ENCODE assay signal across 8 cellular contexts in the genomic region with DNA sequence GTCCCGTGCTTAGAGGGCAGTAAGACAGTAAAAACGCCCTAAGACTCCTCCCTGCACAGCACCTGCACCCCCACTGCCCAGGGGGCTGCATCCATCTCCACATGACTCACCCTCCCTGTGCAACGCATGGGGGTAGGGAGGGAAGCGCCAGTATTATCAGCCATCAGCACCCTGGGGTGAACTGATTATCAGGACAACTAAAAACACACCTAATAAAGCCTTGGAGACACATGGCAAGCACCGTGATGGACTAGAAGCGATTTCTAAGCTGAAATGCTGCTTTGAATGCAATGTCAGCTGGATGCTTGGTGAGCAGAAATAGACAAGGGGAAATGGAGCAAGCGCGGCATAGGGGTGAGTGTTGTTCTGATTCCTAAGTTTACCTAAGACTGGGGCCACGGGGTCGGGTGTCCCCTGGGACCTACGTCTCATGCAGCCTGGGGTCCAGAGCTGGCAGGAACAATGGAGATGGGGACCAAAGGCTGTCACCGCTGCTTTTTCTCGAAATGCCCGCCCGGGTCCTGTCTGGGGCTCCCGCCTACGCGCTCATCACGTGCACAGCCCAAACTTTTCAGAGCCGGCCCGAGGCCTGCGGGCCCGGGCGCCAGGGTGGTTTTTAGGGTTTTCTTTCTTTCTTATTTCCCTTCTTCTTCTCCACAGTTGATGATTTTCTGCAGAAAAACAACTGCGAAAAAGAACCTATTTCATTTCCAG. TPM values are rescaled to one million over a fixed set of nuclear protein-coding genes. Genes with fewer than 3 reads are reported as not detected.
DNase-seq lines count a peak whose midpoint lies in the region; ATAC-seq and TF ChIP-seq lines count a peak whose summit lies in the region.

No MANE protein-coding gene starts in this region.

- peaks cover 3% of the 10 kb centered on the region for H4K20me1 ChIP-seq in osteoblast (ENCODE audit: insufficient read depth, low read length)

- TF ChIP-seq CTCF in GM06990 (IDR thresholded peaks at IDR 0.05; ENCODE audit: insufficient read depth, low read length, poor library complexity, severe bottlenecking), result no peak
- TF ChIP-seq CTCF in foreskin fibroblast (IDR thresholded peaks at IDR 0.05; ENCODE audit: low read depth, low read length), result no peak
- no peak for TF ChIP-seq CTCF in osteoblast (IDR thresholded peaks at IDR 0.05; ENCODE audit: extremely low read depth, low read depth, low read length)

- no peaks in the 10 kb centered on the region for H3K27me3 Mint-ChIP-seq in activated CD8-positive, alpha-beta T cell treated with anti-CD3 and anti-CD28 coated beads, Interleukin-2, amount 10 ng/mL, durations not matched to agents 7 days and 5 days (ENCODE audit: low read depth)

- no peaks in the 10 kb centered on the region for H3K9me3 Mint-ChIP-seq in activated CD8-positive, alpha-beta T cell treated with anti-CD3 and anti-CD28 coated beads, Interleukin-2, amount 10 ng/mL, durations not matched to agents 7 days and 5 days (ENCODE audit: insufficient read depth)

- H3K4me3 ChIP-seq in GM06990 (replicated peaks; ENCODE audit: low read depth, low read length) (peak overlapping the region; percentile 69), foreskin fibroblast (ENCODE audit: low read depth in 1 of 2, low read length in 2 of 2) (peak overlapping the region; percentile 62 to 66), osteoblast (ENCODE audit: insufficient read depth, low read length) (peak overlapping the region; percentile 75)

- H3K4me3 Mint-ChIP-seq in activated CD8-positive, alpha-beta T cell treated with anti-CD3 and anti-CD28 coated beads, Interleukin-2, amount 10 ng/mL, durations not matched to agents 7 days and 5 days, result peak overlapping the region; percentile 79

- peak overlapping the region; percentile 84 for H2AFZ ChIP-seq in osteoblast (ENCODE audit: low read length)

- CTCF ChIA-PET in activated CD8-positive, alpha-beta T cell treated with anti-CD3 and anti-CD28 coated beads, Interleukin-2, amount 10 ng/mL, durations not matched to agents 7 days and 5 days (lab: Charles Lee), result interaction anchor here (0.8 to 18.3 kb wide), 25 partner anchors 10 to 208 kb away, joined by 3 to 555 read pairs (median 12); no protein-coding TSS in a partner anchor

- peaks cover 24% of the 10 kb centered on the region for H3K36me3 Mint-ChIP-seq in activated CD8-positive, alpha-beta T cell treated with anti-CD3 and anti-CD28 coated beads, Interleukin-2, amount 10 ng/mL, durations not matched to agents 7 days and 5 days (ENCODE audit: low read depth)

- peaks cover 43% of the 10 kb centered on the region for H3K79me2 ChIP-seq in osteoblast (ENCODE audit: insufficient read depth, low read length)

- H3K4me1 ChIP-seq in osteoblast (ENCODE audit: insufficient read depth, low read length), result peaks cover 35% of the 10 kb centered on the region

- H3K36me3 ChIP-seq in GM06990 (ENCODE audit: control insufficient read depth, insufficient read depth, low read length), result peaks cover 2% of the 10 kb centered on the region; the same call in 1 of the 2 replicates
- H3K36me3 ChIP-seq in osteoblast (ENCODE audit: insufficient read depth, low read length), result peaks cover 6% of the 10 kb centered on the region

- peak overlapping the region; percentile 89 for H3K27ac ChIP-seq in osteoblast (ENCODE audit: low read depth, low read length)

- H3K9me3 ChIP-seq in osteoblast (ENCODE audit: low read depth, low read length), result no peaks in the 10 kb centered on the region

- peak overlapping the region; percentile 95 for H3K4me2 ChIP-seq in osteoblast (ENCODE audit: insufficient read depth, low read length)

- ATAC-seq in GM21381 (IDR thresholded peaks at IDR 0.05; ENCODE audit: unreplicated experiment) (peak; percentile 29), HG03565 (IDR thresholded peaks at IDR 0.05; ENCODE audit: unreplicated experiment) (peak; percentile 13)
- peak; percentile 10 for ATAC-seq in activated CD8-positive, alpha-beta T cell treated with anti-CD3 and anti-CD28 coated beads, Interleukin-2, amount 10 ng/mL, durations not matched to agents 7 days and 5 days

- POLR2A ChIA-PET in activated CD8-positive, alpha-beta T cell treated with anti-CD3 and anti-CD28 coated beads, Interleukin-2, amount 10 ng/mL, durations not matched to agents 7 days and 5 days (lab: Charles Lee), result interaction anchor here (0.6 to 4.7 kb wide), 29 partner anchors 9 to 208 kb away, joined by 3 to 69 read pairs (median 6); no protein-coding TSS in a partner anchor

- H3K4me1 Mint-ChIP-seq in activated CD8-positive, alpha-beta T cell treated with anti-CD3 and anti-CD28 coated beads, Interleukin-2, amount 10 ng/mL, durations not matched to agents 7 days and 5 days (ENCODE audit: low read depth), result peaks cover 59% of the 10 kb centered on the region

- H3K27me3 ChIP-seq in GM06990 (replicated peaks; ENCODE audit: control insufficient read depth, insufficient read depth, low read length), result no peaks in the 10 kb centered on the region
- H3K27me3 ChIP-seq in osteoblast (ENCODE audit: insufficient read depth, low read length), result no peaks in the 10 kb centered on the region

- H3K27ac Mint-ChIP-seq in activated CD8-positive, alpha-beta T cell treated with anti-CD3 and anti-CD28 coated beads, Interleukin-2, amount 10 ng/mL, durations not matched to agents 7 days and 5 days, result peak overlapping the region; percentile 88

- DNase-seq in GM06990 (ENCODE audit: extremely low read depth, insufficient read length), result no peak
- DNase-seq in activated CD8-positive, alpha-beta T cell treated with anti-CD3 and anti-CD28 coated beads, Interleukin-2, amount 10 ng/mL, durations not matched to agents 7 days and 5 days, result no peak
- peak in 1 of 2 donors; percentile 55 for DNase-seq in foreskin fibroblast
- peak; percentile 87 for DNase-seq in osteoblast (ENCODE audit: insufficient read length, low spot score, missing footprints)
- no peak for DNase-seq in NCI-H2171 (lab: John Stamatoyannopoulos, UW)
- DNase-seq in NCI-H526 treated with DMSO at 0.1 percent for 48 hours (lab: John Stamatoyannopoulos, UW), result no peak

RNA-seq across cellular contexts. Expression of gene TNFAIP3, which starts 0.7 kb away (rescaled TPM):
- 10 to 100 TPM; 29.6 to 34.5 TPM for total RNA-seq in activated CD8-positive, alpha-beta T cell treated with anti-CD3 and anti-CD28 coated beads, Interleukin-2, amount 10 ng/mL, durations not matched to agents 7 days and 5 days
- 8.5 and 10.5 TPM in 2 replicates for total RNA-seq in osteoblast
